ENCODE assay signal across 8 cellular contexts in the genomic region with DNA sequence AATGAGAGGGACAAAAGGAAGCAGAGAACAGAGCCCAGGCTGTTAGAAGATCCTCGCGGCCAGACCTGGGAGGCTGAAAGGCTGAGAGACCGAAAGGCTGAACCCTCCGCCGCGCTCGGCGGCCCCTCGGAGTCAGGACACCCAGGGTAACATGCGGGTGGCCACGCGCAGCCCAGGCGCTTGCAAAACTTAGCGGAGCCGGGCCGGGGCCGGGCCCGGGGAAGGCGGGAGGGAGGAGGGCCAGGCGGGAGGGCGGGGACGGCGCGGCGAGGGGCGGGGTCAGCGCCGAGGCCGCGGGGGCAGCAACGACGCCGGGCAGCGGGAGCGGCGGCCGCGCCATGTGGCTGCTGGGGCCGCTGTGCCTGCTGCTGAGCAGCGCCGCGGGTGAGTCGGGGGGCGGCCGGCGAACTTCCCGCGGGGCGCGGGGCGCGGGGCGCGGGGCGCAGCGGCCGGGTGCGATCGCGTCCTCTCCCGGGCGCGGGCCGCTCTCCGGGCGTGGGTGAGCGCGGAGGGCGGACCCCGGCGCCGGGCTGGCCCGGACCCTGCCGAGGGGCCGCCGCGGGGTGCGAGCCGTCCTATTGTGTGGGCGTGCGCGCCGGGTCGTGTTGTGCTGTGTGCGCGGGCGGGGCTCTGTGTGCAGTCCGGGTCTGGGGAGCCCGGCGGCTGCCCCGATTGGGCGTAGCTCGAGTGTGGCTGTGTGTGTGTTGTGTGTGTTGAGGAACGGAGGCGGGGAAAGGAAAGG. TPM values are rescaled to one million over a fixed set of nuclear protein-coding genes. Genes with fewer than 3 reads are reported as not detected.
A peak's percentile ranks its signal among the peaks of the same experiment; 100 is the strongest.
DNase-seq lines count a peak whose midpoint lies in the region; ATAC-seq and TF ChIP-seq lines count a peak whose summit lies in the region.

A gene with protein sequence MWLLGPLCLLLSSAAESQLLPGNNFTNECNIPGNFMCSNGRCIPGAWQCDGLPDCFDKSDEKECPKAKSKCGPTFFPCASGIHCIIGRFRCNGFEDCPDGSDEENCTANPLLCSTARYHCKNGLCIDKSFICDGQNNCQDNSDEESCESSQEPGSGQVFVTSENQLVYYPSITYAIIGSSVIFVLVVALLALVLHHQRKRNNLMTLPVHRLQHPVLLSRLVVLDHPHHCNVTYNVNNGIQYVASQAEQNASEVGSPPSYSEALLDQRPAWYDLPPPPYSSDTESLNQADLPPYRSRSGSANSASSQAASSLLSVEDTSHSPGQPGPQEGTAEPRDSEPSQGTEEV (plus strand): TSS at position 302 of the 742 bp plus-strand sequence. CDS start 37 bp downstream, at position 339.

- WGBS in tibial nerve, 2 donors, result 1 to 5% methylated on average over 10 to 37 of the region's 95 CpGs

- H3K4me1 ChIP-seq in tibial nerve, result peaks cover 0 to 34% (median 10%) of the 10 kb centered on the region in 4 donors

- peak within 1 kb of the TSS; percentile 70 to 88 (median 78) for H3K27ac ChIP-seq in tibial nerve

- peak; percentile 5 to 26 for TF ChIP-seq POLR2A in tibial nerve (IDR thresholded peaks at IDR 0.05)

- H3K4me3 Mint-ChIP-seq in activated naive CD8-positive, alpha-beta T cell, result peak within 1 kb of the TSS; percentile 91
- peak within 1 kb of the TSS; percentile 96 for H3K4me3 Mint-ChIP-seq in glutamatergic neuron (ENCODE audit: unreplicated experiment)

- H3K36me3 ChIP-seq in tibial nerve, result no peaks in the 10 kb centered on the region

- no peaks in the 10 kb centered on the region for H3K27me3 ChIP-seq in tibial nerve

- peaks cover 31% of the 10 kb centered on the region for H3K27me3 Mint-ChIP-seq in activated naive CD8-positive, alpha-beta T cell
- peaks cover 5% of the 10 kb centered on the region for H3K27me3 Mint-ChIP-seq in glutamatergic neuron (ENCODE audit: unreplicated experiment)

- ATAC-seq in GM19463 (IDR thresholded peaks at IDR 0.05; ENCODE audit: unreplicated experiment), result peak; percentile 90

- no peaks in the 10 kb centered on the region for H3K9me3 ChIP-seq in tibial nerve

- no peak within 1 kb of the TSS for H3K27ac Mint-ChIP-seq in activated naive CD8-positive, alpha-beta T cell
- H3K27ac Mint-ChIP-seq in glutamatergic neuron (ENCODE audit: unreplicated experiment), result peak within 1 kb of the TSS; percentile 93

- TF ChIP-seq EP300 in tibial nerve (IDR thresholded peaks at IDR 0.05), result peak in 1 of 2 donors; percentile 51

- H3K4me1 Mint-ChIP-seq in activated naive CD8-positive, alpha-beta T cell (ENCODE audit: low read depth), result peaks cover 5% of the 10 kb centered on the region
- H3K4me1 Mint-ChIP-seq in glutamatergic neuron (ENCODE audit: low read depth, unreplicated experiment), result peaks cover 37% of the 10 kb centered on the region

- TF ChIP-seq CTCF in glutamatergic neuron (IDR thresholded peaks at IDR 0.05; ENCODE audit: partially characterized antibody, unreplicated experiment) (no peak), tibial nerve (IDR thresholded peaks at IDR 0.05) (no peak)

- DNase-seq in CD1c-positive myeloid dendritic cell (ENCODE audit: extremely low spot score) (peak; percentile 78), HS-5 (ENCODE audit: low read depth) (peak; percentile 29), glutamatergic neuron (peak; percentile 80), non-pigmented ciliary epithelial cell (ENCODE audit: low read depth) (peak; percentile 55), tibial nerve (ENCODE audit: low spot score in 2 of 2) (peak; percentile 61)

- no peaks in the 10 kb centered on the region for H3K36me3 Mint-ChIP-seq in activated naive CD8-positive, alpha-beta T cell
- peaks cover 7% of the 10 kb centered on the region for H3K36me3 Mint-ChIP-seq in glutamatergic neuron (ENCODE audit: unreplicated experiment)

- no peaks in the 10 kb centered on the region for H3K9me3 Mint-ChIP-seq in activated naive CD8-positive, alpha-beta T cell (ENCODE audit: low read depth)
- peaks cover 12% of the 10 kb centered on the region for H3K9me3 Mint-ChIP-seq in glutamatergic neuron (ENCODE audit: unreplicated experiment)

- peak within 1 kb of the TSS; percentile 54 to 67 (median 62) for H3K4me3 ChIP-seq in tibial nerve

TF ChIP-seq in PFSK-1, 5 proteins besides CTCF, POLR2A, EP300 and RAD21:
- TF ChIP-seq POLR2AphosphoS5 (IDR thresholded peaks at IDR 0.05; ENCODE audit: low read depth, low read length) (peak; percentile 80), FOXP2 (optimal IDR thresholded peaks at IDR 0.05; ENCODE audit: borderline replicate concordance, extremely low read depth, extremely low read length, insufficient read depth) (peak; percentile 30), SIN3A (IDR thresholded peaks at IDR 0.05; ENCODE audit: borderline replicate concordance, insufficient read depth, low read length) (peak; percentile 77; the same call in 1 of the 2 replicates), TAF1 (IDR thresholded peaks at IDR 0.05; ENCODE audit: borderline replicate concordance, insufficient read depth, low read length) (0 out of 2 replicates have a peak, but pooled peaks have one; percentile 30)
- TF ChIP-seq, protein P1, sequence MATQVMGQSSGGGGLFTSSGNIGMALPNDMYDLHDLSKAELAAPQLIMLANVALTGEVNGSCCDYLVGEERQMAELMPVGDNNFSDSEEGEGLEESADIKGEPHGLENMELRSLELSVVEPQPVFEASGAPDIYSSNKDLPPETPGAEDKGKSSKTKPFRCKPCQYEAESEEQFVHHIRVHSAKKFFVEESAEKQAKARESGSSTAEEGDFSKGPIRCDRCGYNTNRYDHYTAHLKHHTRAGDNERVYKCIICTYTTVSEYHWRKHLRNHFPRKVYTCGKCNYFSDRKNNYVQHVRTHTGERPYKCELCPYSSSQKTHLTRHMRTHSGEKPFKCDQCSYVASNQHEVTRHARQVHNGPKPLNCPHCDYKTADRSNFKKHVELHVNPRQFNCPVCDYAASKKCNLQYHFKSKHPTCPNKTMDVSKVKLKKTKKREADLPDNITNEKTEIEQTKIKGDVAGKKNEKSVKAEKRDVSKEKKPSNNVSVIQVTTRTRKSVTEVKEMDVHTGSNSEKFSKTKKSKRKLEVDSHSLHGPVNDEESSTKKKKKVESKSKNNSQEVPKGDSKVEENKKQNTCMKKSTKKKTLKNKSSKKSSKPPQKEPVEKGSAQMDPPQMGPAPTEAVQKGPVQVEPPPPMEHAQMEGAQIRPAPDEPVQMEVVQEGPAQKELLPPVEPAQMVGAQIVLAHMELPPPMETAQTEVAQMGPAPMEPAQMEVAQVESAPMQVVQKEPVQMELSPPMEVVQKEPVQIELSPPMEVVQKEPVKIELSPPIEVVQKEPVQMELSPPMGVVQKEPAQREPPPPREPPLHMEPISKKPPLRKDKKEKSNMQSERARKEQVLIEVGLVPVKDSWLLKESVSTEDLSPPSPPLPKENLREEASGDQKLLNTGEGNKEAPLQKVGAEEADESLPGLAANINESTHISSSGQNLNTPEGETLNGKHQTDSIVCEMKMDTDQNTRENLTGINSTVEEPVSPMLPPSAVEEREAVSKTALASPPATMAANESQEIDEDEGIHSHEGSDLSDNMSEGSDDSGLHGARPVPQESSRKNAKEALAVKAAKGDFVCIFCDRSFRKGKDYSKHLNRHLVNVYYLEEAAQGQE (IDR thresholded peaks at IDR 0.05; ENCODE audit: insufficient read depth in 1 of 2, low read depth in 2 of 2, low read length in 2 of 2), result peak in 1 of 2 experiments; percentile 48; a peak in 1 of 4 replicates

RNA-seq across cellular contexts. Expression of the gene that starts here (rescaled TPM):
- 34.2 TPM for polyA plus RNA-seq in PFSK-1 (2012; ENCODE audit: insufficient read length, low read depth)
- total RNA-seq in glutamatergic neuron (ENCODE audit: unreplicated experiment), result 59.9 TPM
- 10 to 100 TPM; 19.4 to 49.5 (median 31.0) TPM for total RNA-seq in tibial nerve

Comparison
In these comparisons a context has a peak if more than half of its experiments do, and no peak if none do; other contexts are left out.
1. Peak in every context shown above with its lines: DNase-seq, ATAC-seq, H3K4me3 ChIP-seq and H3K27ac ChIP-seq.
2. DNase-seq: peak in every context shown above with its lines; median percentile 80 in glutamatergic neuron; 78 in CD1c-positive myeloid dendritic cell; 61 in tibial nerve; 55 in non-pigmented ciliary epithelial cell; 29 in HS-5.